ENCODE assay signal across 31 cellular contexts in the genomic region with DNA sequence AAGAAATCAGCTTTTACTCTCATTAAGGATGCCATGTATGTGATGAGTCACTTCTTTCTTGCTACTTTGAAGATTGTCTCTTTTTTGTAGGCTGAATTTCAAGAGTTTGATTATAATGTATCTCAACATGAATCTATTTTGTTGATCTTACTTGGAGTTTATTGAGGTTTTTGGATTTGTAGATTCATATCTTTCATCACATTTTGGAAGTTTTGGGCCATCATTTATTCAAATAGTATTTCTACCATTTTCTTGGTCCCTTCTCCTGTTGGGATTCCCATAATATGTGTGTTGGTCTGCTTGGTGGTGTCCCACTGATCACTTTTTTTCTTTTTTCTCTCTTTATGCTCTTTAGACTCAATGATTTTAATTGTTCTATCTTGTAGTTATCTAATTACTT.
"Had no signal": no experiment of that assay in that cellular context is flagged by ENCODE, and none has a peak within 500 bp of the region (broad histone marks: within the 10 kb centered on the region; RNA-seq: fewer than 3 reads in every experiment).

No MANE protein-coding gene starts in this region.

- FAIRE-seq: bronchial epithelial cell, K562, RCC 7860, TTC549 had no signal

- H3K4me3 ChIP-seq: ascending aorta, body of pancreas, K562, PC-9, SJCRH30, SK-N-MC had no signal

- DNase-seq: activated CD4-positive, alpha-beta T cell treated with anti-CD3 and anti-CD28 coated beads, Interleukin-2, amount 10 ng/mL, durations not matched to agents 24 days and 14 days; activated CD4-positive, alpha-beta T cell treated with anti-CD3 and anti-CD28 coated beads, Interleukin-2, amount 50 U/mL, for 4 hours; activated CD8-positive, alpha-beta T cell treated with anti-CD3 and anti-CD28 coated beads for 36 hours; activated effector memory CD4-positive, alpha-beta T cell treated with anti-CD3 and anti-CD28 coated beads, Interleukin-2, amount 50 U/mL, for 16 hours; activated naive CD4-positive, alpha-beta T cell; activated naive CD4-positive, alpha-beta T cell treated with anti-CD3 and anti-CD28 coated beads, Interleukin-2, amount 50 U/mL, for 16 hours; activated naive CD8-positive, alpha-beta T cell treated with anti-CD3 and anti-CD28 coated beads for 36 hours; activated T-cell treated with anti-CD3 and anti-CD28 coated beads, Interleukin-2, amount 50 U/mL, for 1 hour; activated T-cell treated with anti-CD3 and anti-CD28 coated beads, Interleukin-2, amount 50 U/mL, for 72 hours; amygdala; body of pancreas; caudate nucleus; cerebellar nuclear complex; MM.1S; MV-4-11; NCI-H1092; NCI-H1436 treated with DMSO at 0.1 percent for 48 hours; NCI-H1694 treated with DMSO at 0.1 percent for 48 hours; NCI-H2029; NCI-H345; NCI-H524 treated with DMSO at 0.1 percent for 48 hours; PC-9; Right ventricle myocardium superior; SJCRH30 had no signal

- H3K4me1 ChIP-seq: ascending aorta, body of pancreas, SJCRH30 had no signal

- H2AFZ ChIP-seq: PC-9 had no signal

- H3K27ac ChIP-seq: ascending aorta, body of pancreas, PC-9, SJCRH30, SK-N-MC had no signal

- H3K36me3 ChIP-seq: SJCRH30 had no signal

- H3K27me3 ChIP-seq: ascending aorta, body of pancreas, SJCRH30 had no signal

- H3K4me2 ChIP-seq: PC-9 had no signal

- ATAC-seq: activated CD8-positive, alpha-beta T cell treated with anti-CD3 and anti-CD28 coated beads for 36 hours; activated T-cell treated with anti-CD3 and anti-CD28 coated beads, Interleukin-2, amount 50 U/mL, for 72 hours; activated T-helper 17 cell treated with anti-CD3 and anti-CD28 coated beads, Interleukin-2, amount 50 U/mL, for 72 hours; body of pancreas; K562 had no signal
